ENCODE assay signal across 11 cellular contexts in the genomic region with DNA sequence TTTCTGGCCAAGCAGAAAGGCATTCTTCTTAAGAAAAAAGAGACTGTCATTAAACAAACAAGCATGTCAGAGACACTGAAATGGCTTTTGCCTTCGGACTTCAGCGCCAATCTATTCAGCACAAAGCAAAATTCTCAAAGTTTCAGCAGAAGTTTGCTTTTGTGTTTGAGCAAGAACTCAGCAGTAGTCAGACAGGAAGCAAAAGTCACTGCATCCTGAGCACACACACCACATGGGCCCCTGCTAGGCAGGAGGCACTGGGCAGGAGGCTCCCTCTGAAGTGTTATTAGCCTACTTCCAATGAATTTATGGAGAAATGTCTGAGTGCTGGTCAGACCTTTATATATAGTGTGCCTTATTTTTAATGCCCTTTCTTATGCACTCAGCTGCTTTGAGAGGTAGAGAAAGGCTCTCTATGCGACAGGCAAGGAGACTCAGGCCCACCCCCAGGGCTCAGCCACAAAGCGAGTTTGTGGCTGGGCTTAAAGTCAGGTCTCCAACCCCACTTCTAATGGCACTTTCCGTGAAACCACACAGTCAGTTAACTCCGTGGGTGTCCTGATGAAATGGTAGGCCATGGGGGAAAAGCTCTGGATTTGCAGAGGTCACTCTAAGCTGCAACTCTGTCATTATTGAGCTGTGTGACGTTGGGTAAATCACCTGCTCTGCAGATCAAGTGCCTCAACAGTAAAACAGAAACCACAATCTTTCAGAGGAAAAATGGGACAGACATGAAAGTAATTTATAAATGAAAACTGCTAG.
A peak's percentile ranks its signal among the peaks of the same experiment; 100 is the strongest.
DNase-seq lines count a peak whose midpoint lies in the region; ATAC-seq and TF ChIP-seq lines count a peak whose summit lies in the region.
"Had no signal": no experiment of that assay in that cellular context is flagged by ENCODE, and none has a peak within 500 bp of the region (broad histone marks: within the 10 kb centered on the region; RNA-seq: fewer than 3 reads in every experiment).

No MANE protein-coding gene starts in this region.

- intact Hi-C loops in sciatic nerve (cut with DNase I): no loop called here
- intact Hi-C loops in prostate gland (cut with DNase I): no loop called here
- intact Hi-C loops in CD4-positive, alpha-beta T cell (cut with DNase I, micrococcal nuclease): no loop called here

- CTCF ChIA-PET in activated CD4-positive, alpha-beta T cell treated with anti-CD3 and anti-CD28 coated beads, Interleukin-2, amount 10 ng/mL, durations not matched to agents 7 days and 5 days (lab: Charles Lee): no interaction called here
- CTCF ChIA-PET in CD4-positive, alpha-beta T cell (lab: Charles Lee): interaction anchor here (0.5 kb wide), 1 partner anchor 62 kb away, joined by 3 read pairs; no protein-coding TSS in a partner anchor

- no peaks in the 10 kb centered on the region for H3K9me3 Mint-ChIP-seq in activated CD4-positive, alpha-beta T cell treated with anti-CD3 and anti-CD28 coated beads, Interleukin-2, amount 10 ng/mL, durations not matched to agents 7 days and 5 days
- no peaks in the 10 kb centered on the region for H3K9me3 Mint-ChIP-seq in stimulated activated memory B cell treated with anti-CD40 and anti-IgM and Interleukin-4, amounts not matched to agents 10 μg/mL and 1 μg/mL and 100 μg/mL, for 72 hours
- H3K9me3 Mint-ChIP-seq in CD4-positive, alpha-beta T cell: no peaks in the 10 kb centered on the region
- H3K9me3 Mint-ChIP-seq: activated naive CD8-positive, alpha-beta T cell treated with anti-CD3 and anti-CD28 coated beads, Interleukin-2, amount 10 ng/mL, durations not matched to agents 7 days and 5 days had no signal

- H3K4me3 ChIP-seq in KMS-11 (IDR thresholded peaks at IDR 0.05; ENCODE audit: insufficient read depth, low read depth, low read length) (no peak overlapping the region), prostate gland (no peak overlapping the region)
- H3K4me3 ChIP-seq: mucosa of descending colon had no signal

- no peaks in the 10 kb centered on the region for H3K36me3 Mint-ChIP-seq in activated CD4-positive, alpha-beta T cell treated with anti-CD3 and anti-CD28 coated beads, Interleukin-2, amount 10 ng/mL, durations not matched to agents 7 days and 5 days (ENCODE audit: low read depth)
- H3K36me3 Mint-ChIP-seq in stimulated activated memory B cell treated with anti-CD40 and anti-IgM and Interleukin-4, amounts not matched to agents 10 μg/mL and 1 μg/mL and 100 μg/mL, for 72 hours: no peaks in the 10 kb centered on the region
- H3K36me3 Mint-ChIP-seq in CD4-positive, alpha-beta T cell (ENCODE audit: low read depth): no peaks in the 10 kb centered on the region
- H3K36me3 Mint-ChIP-seq: activated naive CD8-positive, alpha-beta T cell treated with anti-CD3 and anti-CD28 coated beads, Interleukin-2, amount 10 ng/mL, durations not matched to agents 7 days and 5 days had no signal

- H3K27ac ChIP-seq in KMS-11 (peak overlapping the region; percentile 61), prostate gland (no peak overlapping the region)
- H3K27ac ChIP-seq in CD4-positive, alpha-beta T cell (ENCODE audit: low read depth, low read length): no peak overlapping the region

- peak overlapping the region; percentile 11 for H3K27ac Mint-ChIP-seq in activated CD4-positive, alpha-beta T cell treated with anti-CD3 and anti-CD28 coated beads, Interleukin-2, amount 10 ng/mL, durations not matched to agents 7 days and 5 days
- no peak overlapping the region for H3K27ac Mint-ChIP-seq in stimulated activated memory B cell treated with anti-CD40 and anti-IgM and Interleukin-4, amounts not matched to agents 10 μg/mL and 1 μg/mL and 100 μg/mL, for 72 hours
- H3K27ac Mint-ChIP-seq in CD4-positive, alpha-beta T cell: no peak overlapping the region
- H3K27ac Mint-ChIP-seq: activated naive CD8-positive, alpha-beta T cell treated with anti-CD3 and anti-CD28 coated beads, Interleukin-2, amount 10 ng/mL, durations not matched to agents 7 days and 5 days had no signal

- H3K9me3 ChIP-seq in prostate gland: no peaks in the 10 kb centered on the region
- H3K9me3 ChIP-seq in CD4-positive, alpha-beta T cell (ENCODE audit: control insufficient read depth, low read length): no peaks in the 10 kb centered on the region
- H3K9me3 ChIP-seq: mucosa of descending colon had no signal

- peak overlapping the region; percentile 4; the same call in 1 of the 2 replicates for H2AFZ ChIP-seq in KMS-11 (ENCODE audit: low read depth)

- ATAC-seq in stimulated activated memory B cell treated with anti-CD40 and anti-IgM and Interleukin-4, amounts not matched to agents 10 μg/mL and 1 μg/mL and 100 μg/mL, for 72 hours: peak; percentile 45
- no peak for ATAC-seq in sciatic nerve
- no peak for ATAC-seq in CD4-positive, alpha-beta T cell (ENCODE audit: poor library complexity)
- ATAC-seq: HCT116, mucosa of descending colon had no signal

- H4K20me1 ChIP-seq in KMS-11 (ENCODE audit: insufficient read depth): no peaks in the 10 kb centered on the region

- H3K36me3 ChIP-seq in KMS-11 (ENCODE audit: insufficient read depth) (no peaks in the 10 kb centered on the region), prostate gland (no peaks in the 10 kb centered on the region)

- H3K27me3 Mint-ChIP-seq in activated CD4-positive, alpha-beta T cell treated with anti-CD3 and anti-CD28 coated beads, Interleukin-2, amount 10 ng/mL, durations not matched to agents 7 days and 5 days: no peaks in the 10 kb centered on the region
- no peaks in the 10 kb centered on the region for H3K27me3 Mint-ChIP-seq in stimulated activated memory B cell treated with anti-CD40 and anti-IgM and Interleukin-4, amounts not matched to agents 10 μg/mL and 1 μg/mL and 100 μg/mL, for 72 hours
- H3K27me3 Mint-ChIP-seq in CD4-positive, alpha-beta T cell: no peaks in the 10 kb centered on the region
- H3K27me3 Mint-ChIP-seq: activated naive CD8-positive, alpha-beta T cell treated with anti-CD3 and anti-CD28 coated beads, Interleukin-2, amount 10 ng/mL, durations not matched to agents 7 days and 5 days had no signal

- no peak for TF ChIP-seq POLR2A in prostate gland (IDR thresholded peaks at IDR 0.05)

- no peak for TF ChIP-seq CTCF in KMS-11 (conservative IDR thresholded peaks at IDR 0.05; ENCODE audit: low read depth, low read length)
- TF ChIP-seq CTCF in prostate gland (IDR thresholded peaks at IDR 0.05): no peak
- TF ChIP-seq CTCF in CD4-positive, alpha-beta T cell (IDR thresholded peaks at IDR 0.05): no peak

- H3K4me1 ChIP-seq in KMS-11 (ENCODE audit: low read depth, poor library complexity, severe bottlenecking) (peaks cover 26% of the 10 kb centered on the region), prostate gland (replicated peaks) (no peaks in the 10 kb centered on the region)

- POLR2A ChIA-PET in activated CD4-positive, alpha-beta T cell treated with anti-CD3 and anti-CD28 coated beads, Interleukin-2, amount 10 ng/mL, durations not matched to agents 7 days and 5 days (lab: Charles Lee): no interaction called here
- POLR2A ChIA-PET in CD4-positive, alpha-beta T cell (lab: Charles Lee): no interaction called here

- no peaks in the 10 kb centered on the region for H3K79me2 ChIP-seq in KMS-11 (ENCODE audit: insufficient read depth, low read depth)

- H3K9ac ChIP-seq in KMS-11: peak overlapping the region; percentile 17; the same call in 1 of the 2 replicates

- peak overlapping the region; percentile 74 for H3K4me2 ChIP-seq in KMS-11

- H3K27me3 ChIP-seq in KMS-11 (ENCODE audit: insufficient read depth, low read depth): no peaks in the 10 kb centered on the region
- no peaks in the 10 kb centered on the region for H3K27me3 ChIP-seq in prostate gland (replicated peaks; ENCODE audit: insufficient read depth)
- H3K27me3 ChIP-seq in CD4-positive, alpha-beta T cell (ENCODE audit: control insufficient read depth, insufficient read depth, low read length): no peaks in the 10 kb centered on the region

- H3K4me1 Mint-ChIP-seq in activated CD4-positive, alpha-beta T cell treated with anti-CD3 and anti-CD28 coated beads, Interleukin-2, amount 10 ng/mL, durations not matched to agents 7 days and 5 days: peaks cover 10% of the 10 kb centered on the region
- no peaks in the 10 kb centered on the region for H3K4me1 Mint-ChIP-seq in stimulated activated memory B cell treated with anti-CD40 and anti-IgM and Interleukin-4, amounts not matched to agents 10 μg/mL and 1 μg/mL and 100 μg/mL, for 72 hours
- H3K4me1 Mint-ChIP-seq in CD4-positive, alpha-beta T cell (ENCODE audit: low read depth): peaks cover 4% of the 10 kb centered on the region

- no peak for DNase-seq in activated CD4-positive, alpha-beta T cell treated with anti-CD3 and anti-CD28 coated beads, Interleukin-2, amount 10 ng/mL, durations not matched to agents 7 days and 5 days
- no peak for DNase-seq in activated CD4-positive, alpha-beta T cell treated with anti-CD3 and anti-CD28 coated beads for 4 hours
- peak; percentile 54 for DNase-seq in fibroblast of gingiva (ENCODE audit: low read depth)
- DNase-seq in sciatic nerve (ENCODE audit: low spot score): no peak
- DNase-seq in prostate gland (ENCODE audit: low spot score): no peak
- no peak for DNase-seq in CD4-positive, alpha-beta T cell
- DNase-seq: activated naive CD8-positive, alpha-beta T cell treated with anti-CD3 and anti-CD28 coated beads, Interleukin-2, amount 10 ng/mL, durations not matched to agents 7 days and 5 days; mucosa of descending colon had no signal

- WGBS in prostate gland: 71% methylated on average over 7 of the region's 7 CpGs

- H3K4me3 Mint-ChIP-seq in activated CD4-positive, alpha-beta T cell treated with anti-CD3 and anti-CD28 coated beads, Interleukin-2, amount 10 ng/mL, durations not matched to agents 7 days and 5 days: no peak overlapping the region
- no peak overlapping the region for H3K4me3 Mint-ChIP-seq in stimulated activated memory B cell treated with anti-CD40 and anti-IgM and Interleukin-4, amounts not matched to agents 10 μg/mL and 1 μg/mL and 100 μg/mL, for 72 hours
- no peak overlapping the region for H3K4me3 Mint-ChIP-seq in CD4-positive, alpha-beta T cell
- H3K4me3 Mint-ChIP-seq: activated naive CD8-positive, alpha-beta T cell treated with anti-CD3 and anti-CD28 coated beads, Interleukin-2, amount 10 ng/mL, durations not matched to agents 7 days and 5 days had no signal
